ENCODE assay signal across 23 cellular contexts in genomic region chr9:94480205-94480604, GRCh38.
"Had no signal": no experiment of that assay in that cellular context is flagged by ENCODE, and none has a peak within 500 bp of the region (broad histone marks: within the 10 kb centered on the region; RNA-seq: fewer than 3 reads in every experiment).

No MANE protein-coding gene starts in this region.

- DNase-seq: activated CD4-positive, alpha-beta memory T cell treated with anti-CD3 and anti-CD28 coated beads for 36 hours; activated CD4-positive, alpha-beta T cell treated with anti-CD3 and anti-CD28 coated beads for 48 hours; activated effector memory CD4-positive, alpha-beta T cell treated with Interleukin-2 at 50 U/mL for 16 hours; activated naive CD4-positive, alpha-beta T cell treated with anti-CD3 and anti-CD28 coated beads for 36 hours; activated T-cell treated with anti-CD3 and anti-CD28 coated beads, Interleukin-2, amount 50 U/mL, for 48 hours; aorta; caudate nucleus; effector CD4-positive, alpha-beta T cell; foreskin keratinocyte; immature natural killer cell; kidney glomerular epithelial cell; left ventricle myocardium inferior; naive thymus-derived CD8-positive, alpha-beta T cell; ovary; stimulated activated CD4-positive, alpha-beta T cell treated with anti-CD3 and anti-CD28 coated beads, Interleukin-2, amount 100 ng/mL, for 48 hours; stimulated activated CD8-positive, alpha-beta memory T cell treated with anti-CD3 and anti-CD28 coated beads, Interleukin-4, amount 100 ng/mL, for 48 hours; stimulated activated naive CD4-positive, alpha-beta T cell treated with Interleukin-2 at 50 U/mL for 16 hours; T-helper 17 cell had no signal

- H3K36me3 ChIP-seq: left ventricle myocardium inferior, neutrophil, ovary, prostate gland, thoracic aorta had no signal

- ATAC-seq: foreskin keratinocyte; naive thymus-derived CD8-positive, alpha-beta T cell; T-helper 17 cell had no signal

- H3K4me3 ChIP-seq: left ventricle myocardium inferior, ovary, prostate gland, thoracic aorta had no signal

- H3K27ac ChIP-seq: foreskin keratinocyte, left ventricle myocardium inferior, neutrophil, ovary, prostate gland, thoracic aorta had no signal

- H3K9me3 ChIP-seq: neutrophil, ovary, prostate gland, thoracic aorta had no signal

- H3K36me3 Mint-ChIP-seq: activated CD4-positive, alpha-beta memory T cell treated with anti-CD3 and anti-CD28 coated beads for 36 hours; immature natural killer cell; naive thymus-derived CD8-positive, alpha-beta T cell had no signal

- H3K4me3 Mint-ChIP-seq: activated CD4-positive, alpha-beta memory T cell treated with anti-CD3 and anti-CD28 coated beads for 36 hours; activated naive CD4-positive, alpha-beta T cell treated with anti-CD3 and anti-CD28 coated beads for 36 hours; brain; dendritic cell treated with granulocyte-macrophage colony-stimulating factor and Interleukin-4, amounts not matched to agents 40 ng/mL and 50 ng/mL, for 4 days; immature natural killer cell; naive thymus-derived CD8-positive, alpha-beta T cell had no signal

- H3K4me1 ChIP-seq: foreskin keratinocyte, left ventricle myocardium inferior, prostate gland had no signal

- H3K4me1 Mint-ChIP-seq: brain; immature natural killer cell; naive thymus-derived CD8-positive, alpha-beta T cell; T-helper 17 cell had no signal

- H3K9me3 Mint-ChIP-seq: activated CD4-positive, alpha-beta memory T cell treated with anti-CD3 and anti-CD28 coated beads for 36 hours; activated naive CD4-positive, alpha-beta T cell treated with anti-CD3 and anti-CD28 coated beads for 36 hours; dendritic cell treated with granulocyte-macrophage colony-stimulating factor and Interleukin-4, amounts not matched to agents 40 ng/mL and 50 ng/mL, for 4 days; immature natural killer cell; naive thymus-derived CD8-positive, alpha-beta T cell had no signal

- H3K27ac Mint-ChIP-seq: activated CD4-positive, alpha-beta memory T cell treated with anti-CD3 and anti-CD28 coated beads for 36 hours; activated naive CD4-positive, alpha-beta T cell treated with anti-CD3 and anti-CD28 coated beads for 36 hours; brain; dendritic cell treated with granulocyte-macrophage colony-stimulating factor and Interleukin-4, amounts not matched to agents 40 ng/mL and 50 ng/mL, for 4 days; immature natural killer cell; naive thymus-derived CD8-positive, alpha-beta T cell; T-helper 17 cell had no signal

- H3K27me3 ChIP-seq: foreskin keratinocyte, neutrophil, ovary had no signal
